Comparison of ENCODE assay signal across 1 cellular context in genomic region chr16:5033256-5034166, GRCh38.
TF ChIP-seq lines count a peak whose summit lies in the region.

NAGPA (minus strand) TSS chr16:5033935; CDS start chr16:5033914, 21 bp downstream.

TF ChIP-seq in K562, 482 proteins besides CTCF, POLR2A, EP300 and RAD21 (continued from another document and continues in another):
- TF ChIP-seq ZEB2 (IDR thresholded peaks at IDR 0.05), result no peak
- no peak for TF ChIP-seq TEAD4 (IDR thresholded peaks at IDR 0.05; ENCODE audit: low read length)
- TF ChIP-seq TEAD4 (CRISPR knock-in tag; IDR thresholded peaks at IDR 0.05; ENCODE audit: borderline replicate concordance), result no peak
- no peak for TF ChIP-seq TCF7L2 (IDR thresholded peaks at IDR 0.05; ENCODE audit: low read depth, low read length)
- no peak for TF ChIP-seq SMC3 (conservative IDR thresholded peaks at IDR 0.05; ENCODE audit: insufficient read depth, low read depth, low read length)
- no peak for TF ChIP-seq CGGBP1 (CRISPR knock-in tag; IDR thresholded peaks at IDR 0.05)
- no peak for TF ChIP-seq ZNF589 (CRISPR knock-in tag; IDR thresholded peaks at IDR 0.05; ENCODE audit: low read depth)
- TF ChIP-seq TRIM25 (IDR thresholded peaks at IDR 0.05; ENCODE audit: borderline replicate concordance), result no peak
- no peak for TF ChIP-seq CEBPZ (IDR thresholded peaks at IDR 0.05; ENCODE audit: borderline replicate concordance, low read depth, low read length)
- TF ChIP-seq RBM22 (IDR thresholded peaks at IDR 0.05; ENCODE audit: low read depth, low read length, poor library complexity, severe bottlenecking), result no peak
- TF ChIP-seq NELFE (IDR thresholded peaks at IDR 0.05; ENCODE audit: insufficient read depth, insufficient read length), result no peak
- TF ChIP-seq SRSF7 (optimal IDR thresholded peaks at IDR 0.05; ENCODE audit: low read depth, low read length), result no peak
- no peak for TF ChIP-seq ZNF224 (CRISPR knock-in tag; IDR thresholded peaks at IDR 0.05)
- TF ChIP-seq MTF1 (CRISPR knock-in tag; IDR thresholded peaks at IDR 0.05; ENCODE audit: borderline replicate concordance), result no peak
- no peak for TF ChIP-seq DDX20 (tag; IDR thresholded peaks at IDR 0.05; ENCODE audit: low read depth)
- no peak for TF ChIP-seq MAFG (tag; conservative IDR thresholded peaks at IDR 0.05)
- TF ChIP-seq PHF20 (IDR thresholded peaks at IDR 0.05; ENCODE audit: partially characterized antibody), result peak; percentile 100
- no peak for TF ChIP-seq ATF6 (CRISPR knock-in tag; IDR thresholded peaks at IDR 0.05)
- no peak for TF ChIP-seq ZHX1 (conservative IDR thresholded peaks at IDR 0.05; ENCODE audit: low read length)
- TF ChIP-seq MCM5 (IDR thresholded peaks at IDR 0.05; ENCODE audit: low read depth), result no peak
- TF ChIP-seq GATAD2B (IDR thresholded peaks at IDR 0.05; ENCODE audit: borderline replicate concordance), result no peak; the same call in 1 of the 2 replicates
- no peak for TF ChIP-seq TFAM (CRISPR knock-in tag; conservative IDR thresholded peaks at IDR 0.05)
- TF ChIP-seq EHMT2 (IDR thresholded peaks at IDR 0.05), result no peak
- TF ChIP-seq MNT (conservative IDR thresholded peaks at IDR 0.05), result peak; percentile 81 to 95
- no peak for TF ChIP-seq ERF (CRISPR knock-in tag; IDR thresholded peaks at IDR 0.05)
- TF ChIP-seq ZNF134 (CRISPR knock-in tag; conservative IDR thresholded peaks at IDR 0.05), result no peak
- no peak for TF ChIP-seq ARHGAP35 (IDR thresholded peaks at IDR 0.05; ENCODE audit: partially characterized antibody)
- peak in 1 of 2 experiments; percentile 83; a peak in 1 of 4 replicates for TF ChIP-seq KDM4B (IDR thresholded peaks at IDR 0.05; ENCODE audit: borderline replicate concordance in 2 of 2, low read depth in 1 of 2)
- TF ChIP-seq ZNF165 (CRISPR knock-in tag; IDR thresholded peaks at IDR 0.05; ENCODE audit: borderline replicate concordance), result no peak
- no peak for TF ChIP-seq BRF2 (IDR thresholded peaks at IDR 0.05; ENCODE audit: borderline replicate concordance, insufficient read depth, insufficient read length)
- peak; percentile 67 for TF ChIP-seq RBBP5 (IDR thresholded peaks at IDR 0.05; ENCODE audit: borderline replicate concordance, insufficient read depth, low read length, poor library complexity, severe bottlenecking)
- no peak for TF ChIP-seq MEF2D (tag; conservative IDR thresholded peaks at IDR 0.05; ENCODE audit: low read depth)
- TF ChIP-seq ZNF398 (CRISPR knock-in tag; IDR thresholded peaks at IDR 0.05), result no peak
- no peak for TF ChIP-seq ARID1B (IDR thresholded peaks at IDR 0.05)
- TF ChIP-seq COPS2 (conservative IDR thresholded peaks at IDR 0.05), result no peak
- TF ChIP-seq MLLT1 (IDR thresholded peaks at IDR 0.05), result peak in 1 of 2 experiments; percentile 41; a peak in 1 of 4 replicates
- no peak for TF ChIP-seq REST (CRISPR knock-in tag; IDR thresholded peaks at IDR 0.05; ENCODE audit: low read depth)
- TF ChIP-seq CAMTA2 (CRISPR knock-in tag; conservative IDR thresholded peaks at IDR 0.05), result no peak
- no peak for TF ChIP-seq NFE2 (IDR thresholded peaks at IDR 0.05; ENCODE audit: low read depth)
- 0 out of 2 replicates have a peak, but pooled peaks have one; percentile 55 for TF ChIP-seq GABPA (tag; conservative IDR thresholded peaks at IDR 0.05; ENCODE audit: low read depth)
- 0 out of 2 replicates have a peak, but pooled peaks have one; percentile 26 for TF ChIP-seq GABPB1 (CRISPR knock-in tag; IDR thresholded peaks at IDR 0.05)
- TF ChIP-seq SRSF3 (IDR thresholded peaks at IDR 0.05; ENCODE audit: insufficient read depth, low read length), result no peak
